ENCODE assay signal across 1 cellular context in genomic region chr6:31663087-31663960, GRCh38.
TF ChIP-seq lines count a peak whose summit lies in the region.

No MANE protein-coding gene starts in this region.

TF ChIP-seq in GM23338, 12 proteins besides CTCF, POLR2A, EP300 and RAD21 (continued from another document):
- TF ChIP-seq, protein P1, sequence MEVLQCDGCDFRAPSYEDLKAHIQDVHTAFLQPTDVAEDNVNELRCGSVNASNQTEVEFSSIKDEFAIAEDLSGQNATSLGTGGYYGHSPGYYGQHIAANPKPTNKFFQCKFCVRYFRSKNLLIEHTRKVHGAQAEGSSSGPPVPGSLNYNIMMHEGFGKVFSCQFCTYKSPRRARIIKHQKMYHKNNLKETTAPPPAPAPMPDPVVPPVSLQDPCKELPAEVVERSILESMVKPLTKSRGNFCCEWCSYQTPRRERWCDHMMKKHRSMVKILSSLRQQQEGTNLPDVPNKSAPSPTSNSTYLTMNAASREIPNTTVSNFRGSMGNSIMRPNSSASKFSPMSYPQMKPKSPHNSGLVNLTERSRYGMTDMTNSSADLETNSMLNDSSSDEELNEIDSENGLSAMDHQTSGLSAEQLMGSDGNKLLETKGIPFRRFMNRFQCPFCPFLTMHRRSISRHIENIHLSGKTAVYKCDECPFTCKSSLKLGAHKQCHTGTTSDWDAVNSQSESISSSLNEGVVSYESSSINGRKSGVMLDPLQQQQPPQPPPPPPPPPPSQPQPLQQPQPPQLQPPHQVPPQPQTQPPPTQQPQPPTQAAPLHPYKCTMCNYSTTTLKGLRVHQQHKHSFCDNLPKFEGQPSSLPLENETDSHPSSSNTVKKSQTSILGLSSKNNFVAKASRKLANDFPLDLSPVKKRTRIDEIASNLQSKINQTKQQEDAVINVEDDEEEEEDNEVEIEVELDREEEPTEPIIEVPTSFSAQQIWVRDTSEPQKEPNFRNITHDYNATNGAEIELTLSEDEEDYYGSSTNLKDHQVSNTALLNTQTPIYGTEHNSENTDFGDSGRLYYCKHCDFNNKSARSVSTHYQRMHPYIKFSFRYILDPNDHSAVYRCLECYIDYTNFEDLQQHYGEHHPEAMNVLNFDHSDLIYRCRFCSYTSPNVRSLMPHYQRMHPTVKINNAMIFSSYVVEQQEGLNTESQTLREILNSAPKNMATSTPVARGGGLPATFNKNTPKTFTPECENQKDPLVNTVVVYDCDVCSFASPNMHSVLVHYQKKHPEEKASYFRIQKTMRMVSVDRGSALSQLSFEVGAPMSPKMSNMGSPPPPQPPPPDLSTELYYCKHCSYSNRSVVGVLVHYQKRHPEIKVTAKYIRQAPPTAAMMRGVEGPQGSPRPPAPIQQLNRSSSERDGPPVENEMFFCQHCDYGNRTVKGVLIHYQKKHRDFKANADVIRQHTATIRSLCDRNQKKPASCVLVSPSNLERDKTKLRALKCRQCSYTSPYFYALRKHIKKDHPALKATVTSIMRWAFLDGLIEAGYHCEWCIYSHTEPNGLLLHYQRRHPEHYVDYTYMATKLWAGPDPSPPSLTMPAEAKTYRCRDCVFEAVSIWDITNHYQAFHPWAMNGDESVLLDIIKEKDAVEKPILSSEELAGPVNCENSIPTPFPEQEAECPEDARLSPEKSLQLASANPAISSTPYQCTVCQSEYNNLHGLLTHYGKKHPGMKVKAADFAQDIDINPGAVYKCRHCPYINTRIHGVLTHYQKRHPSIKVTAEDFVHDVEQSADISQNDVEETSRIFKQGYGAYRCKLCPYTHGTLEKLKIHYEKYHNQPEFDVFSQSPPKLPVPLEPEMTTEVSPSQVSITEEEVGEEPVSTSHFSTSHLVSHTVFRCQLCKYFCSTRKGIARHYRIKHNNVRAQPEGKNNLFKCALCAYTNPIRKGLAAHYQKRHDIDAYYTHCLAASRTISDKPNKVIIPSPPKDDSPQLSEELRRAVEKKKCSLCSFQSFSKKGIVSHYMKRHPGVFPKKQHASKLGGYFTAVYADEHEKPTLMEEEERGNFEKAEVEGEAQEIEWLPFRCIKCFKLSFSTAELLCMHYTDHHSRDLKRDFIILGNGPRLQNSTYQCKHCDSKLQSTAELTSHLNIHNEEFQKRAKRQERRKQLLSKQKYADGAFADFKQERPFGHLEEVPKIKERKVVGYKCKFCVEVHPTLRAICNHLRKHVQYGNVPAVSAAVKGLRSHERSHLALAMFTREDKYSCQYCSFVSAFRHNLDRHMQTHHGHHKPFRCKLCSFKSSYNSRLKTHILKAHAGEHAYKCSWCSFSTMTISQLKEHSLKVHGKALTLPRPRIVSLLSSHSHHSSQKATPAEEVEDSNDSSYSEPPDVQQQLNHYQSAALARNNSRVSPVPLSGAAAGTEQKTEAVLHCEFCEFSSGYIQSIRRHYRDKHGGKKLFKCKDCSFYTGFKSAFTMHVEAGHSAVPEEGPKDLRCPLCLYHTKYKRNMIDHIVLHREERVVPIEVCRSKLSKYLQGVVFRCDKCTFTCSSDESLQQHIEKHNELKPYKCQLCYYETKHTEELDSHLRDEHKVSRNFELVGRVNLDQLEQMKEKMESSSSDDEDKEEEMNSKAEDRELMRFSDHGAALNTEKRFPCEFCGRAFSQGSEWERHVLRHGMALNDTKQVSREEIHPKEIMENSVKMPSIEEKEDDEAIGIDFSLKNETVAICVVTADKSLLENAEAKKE (CRISPR knock-in tag; IDR thresholded peaks at IDR 0.05) = no peak
- TF ChIP-seq ZNF331 (CRISPR knock-in tag; IDR thresholded peaks at IDR 0.05; ENCODE audit: low read depth) = no peak
- TF ChIP-seq, protein P2, sequence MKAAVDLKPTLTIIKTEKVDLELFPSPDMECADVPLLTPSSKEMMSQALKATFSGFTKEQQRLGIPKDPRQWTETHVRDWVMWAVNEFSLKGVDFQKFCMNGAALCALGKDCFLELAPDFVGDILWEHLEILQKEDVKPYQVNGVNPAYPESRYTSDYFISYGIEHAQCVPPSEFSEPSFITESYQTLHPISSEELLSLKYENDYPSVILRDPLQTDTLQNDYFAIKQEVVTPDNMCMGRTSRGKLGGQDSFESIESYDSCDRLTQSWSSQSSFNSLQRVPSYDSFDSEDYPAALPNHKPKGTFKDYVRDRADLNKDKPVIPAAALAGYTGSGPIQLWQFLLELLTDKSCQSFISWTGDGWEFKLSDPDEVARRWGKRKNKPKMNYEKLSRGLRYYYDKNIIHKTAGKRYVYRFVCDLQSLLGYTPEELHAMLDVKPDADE (IDR thresholded peaks at IDR 0.05) = no peak
- no peak for TF ChIP-seq ZNF114 (CRISPR knock-in tag; IDR thresholded peaks at IDR 0.05)
